Comparison of ENCODE assay signal across 1 cellular context in the genomic region with DNA sequence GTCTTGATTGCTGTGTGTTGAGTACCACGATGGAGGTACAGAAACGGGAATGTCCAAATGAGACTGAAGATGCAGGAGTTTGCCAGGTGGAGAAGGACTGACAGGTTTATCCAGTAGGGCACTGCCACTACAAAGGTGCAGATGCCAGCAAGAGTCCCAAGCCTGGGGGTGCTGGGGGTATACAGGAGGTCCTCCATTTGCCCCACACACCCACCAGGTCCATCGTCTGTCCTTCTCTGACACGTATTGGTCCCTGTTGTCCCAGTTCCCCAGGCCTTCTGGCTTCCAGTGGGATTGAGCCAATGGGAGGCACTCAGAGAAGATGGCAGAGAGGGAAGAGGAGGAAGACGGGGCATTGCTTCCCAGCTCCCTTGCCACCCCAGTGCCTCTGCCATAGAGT.
TF ChIP-seq lines count a peak whose summit lies in the region.

No MANE protein-coding gene starts in this region.

TF ChIP-seq in IMR-90, 13 proteins besides CTCF, POLR2A, EP300 and RAD21:
- TF ChIP-seq BHLHE40 (IDR thresholded peaks at IDR 0.05; ENCODE audit: low read depth, low read length) (no peak), RCOR1 (IDR thresholded peaks at IDR 0.05; ENCODE audit: insufficient replicate concordance, low read length) (no peak), CEBPB (IDR thresholded peaks at IDR 0.05; ENCODE audit: low read depth, low read length) (no peak), RFX5 (IDR thresholded peaks at IDR 0.05; ENCODE audit: low read depth, low read length) (no peak), MAZ (IDR thresholded peaks at IDR 0.05; ENCODE audit: borderline replicate concordance, low read depth, low read length) (no peak), NFE2L2 (IDR thresholded peaks at IDR 0.05; ENCODE audit: low read depth, low read length) (no peak), MXI1 (IDR thresholded peaks at IDR 0.05; ENCODE audit: borderline replicate concordance, low read depth, low read length) (no peak), SMC3 (IDR thresholded peaks at IDR 0.05; ENCODE audit: low read depth, low read length) (no peak), CHD1 (IDR thresholded peaks at IDR 0.05; ENCODE audit: low read depth, low read length) (no peak), FOS (IDR thresholded peaks at IDR 0.05; ENCODE audit: low read depth, low read length) (no peak), MAFK (IDR thresholded peaks at IDR 0.05; ENCODE audit: low read depth, low read length) (no peak)
- TF ChIP-seq, protein P1, sequence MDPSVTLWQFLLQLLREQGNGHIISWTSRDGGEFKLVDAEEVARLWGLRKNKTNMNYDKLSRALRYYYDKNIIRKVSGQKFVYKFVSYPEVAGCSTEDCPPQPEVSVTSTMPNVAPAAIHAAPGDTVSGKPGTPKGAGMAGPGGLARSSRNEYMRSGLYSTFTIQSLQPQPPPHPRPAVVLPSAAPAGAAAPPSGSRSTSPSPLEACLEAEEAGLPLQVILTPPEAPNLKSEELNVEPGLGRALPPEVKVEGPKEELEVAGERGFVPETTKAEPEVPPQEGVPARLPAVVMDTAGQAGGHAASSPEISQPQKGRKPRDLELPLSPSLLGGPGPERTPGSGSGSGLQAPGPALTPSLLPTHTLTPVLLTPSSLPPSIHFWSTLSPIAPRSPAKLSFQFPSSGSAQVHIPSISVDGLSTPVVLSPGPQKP (IDR thresholded peaks at IDR 0.05; ENCODE audit: borderline replicate concordance, low read depth, low read length): no peak
- TF ChIP-seq, protein P2, sequence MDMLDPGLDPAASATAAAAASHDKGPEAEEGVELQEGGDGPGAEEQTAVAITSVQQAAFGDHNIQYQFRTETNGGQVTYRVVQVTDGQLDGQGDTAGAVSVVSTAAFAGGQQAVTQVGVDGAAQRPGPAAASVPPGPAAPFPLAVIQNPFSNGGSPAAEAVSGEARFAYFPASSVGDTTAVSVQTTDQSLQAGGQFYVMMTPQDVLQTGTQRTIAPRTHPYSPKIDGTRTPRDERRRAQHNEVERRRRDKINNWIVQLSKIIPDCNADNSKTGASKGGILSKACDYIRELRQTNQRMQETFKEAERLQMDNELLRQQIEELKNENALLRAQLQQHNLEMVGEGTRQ (IDR thresholded peaks at IDR 0.05; ENCODE audit: low read depth, low read length): no peak
